1 cellular context compared by ENCODE assay signal in the genomic region with DNA sequence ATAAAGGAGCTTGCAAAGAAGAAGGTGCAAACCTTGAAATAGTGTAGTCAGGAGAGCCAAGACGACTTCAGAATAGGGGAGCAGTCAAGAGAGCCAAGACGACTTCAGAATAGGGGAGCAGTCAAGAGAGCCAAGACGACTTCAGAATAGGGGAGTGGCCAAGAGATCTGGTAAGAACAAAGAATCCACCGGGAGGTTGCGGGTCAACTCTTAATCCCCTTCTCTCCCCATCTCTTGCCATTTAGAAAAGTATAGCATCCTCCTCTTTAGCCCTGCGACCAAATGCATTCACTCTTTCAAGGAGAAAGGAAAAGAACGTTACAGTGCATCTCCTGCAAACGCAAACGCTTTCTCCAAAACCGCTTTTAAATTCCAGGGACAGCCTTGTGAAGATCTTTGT.
TF ChIP-seq lines count a peak whose summit lies in the region.

No MANE protein-coding gene starts in this region.

TF ChIP-seq in WTC11, 78 proteins besides CTCF, POLR2A, EP300 and RAD21 (continued from another document):
- TF ChIP-seq, protein P1, sequence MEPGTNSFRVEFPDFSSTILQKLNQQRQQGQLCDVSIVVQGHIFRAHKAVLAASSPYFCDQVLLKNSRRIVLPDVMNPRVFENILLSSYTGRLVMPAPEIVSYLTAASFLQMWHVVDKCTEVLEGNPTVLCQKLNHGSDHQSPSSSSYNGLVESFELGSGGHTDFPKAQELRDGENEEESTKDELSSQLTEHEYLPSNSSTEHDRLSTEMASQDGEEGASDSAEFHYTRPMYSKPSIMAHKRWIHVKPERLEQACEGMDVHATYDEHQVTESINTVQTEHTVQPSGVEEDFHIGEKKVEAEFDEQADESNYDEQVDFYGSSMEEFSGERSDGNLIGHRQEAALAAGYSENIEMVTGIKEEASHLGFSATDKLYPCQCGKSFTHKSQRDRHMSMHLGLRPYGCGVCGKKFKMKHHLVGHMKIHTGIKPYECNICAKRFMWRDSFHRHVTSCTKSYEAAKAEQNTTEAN (CRISPR knock-in tag; IDR thresholded peaks at IDR 0.05): no peak
- TF ChIP-seq SOX15 (CRISPR knock-in tag; IDR thresholded peaks at IDR 0.05): no peak
- no peak for TF ChIP-seq OVOL2 (CRISPR knock-in tag; IDR thresholded peaks at IDR 0.05; ENCODE audit: borderline replicate concordance)
- TF ChIP-seq IRF2 (CRISPR knock-in tag; IDR thresholded peaks at IDR 0.05; ENCODE audit: borderline replicate concordance, low read depth): no peak
- no peak for TF ChIP-seq ZNF121 (CRISPR knock-in tag; IDR thresholded peaks at IDR 0.05)
- no peak for TF ChIP-seq RELA (CRISPR knock-in tag; IDR thresholded peaks at IDR 0.05; ENCODE audit: borderline replicate concordance)
- TF ChIP-seq USF2 (CRISPR knock-in tag; IDR thresholded peaks at IDR 0.05): no peak
- no peak; the same call in 1 of the 2 replicates for TF ChIP-seq CREM (CRISPR knock-in tag; IDR thresholded peaks at IDR 0.05)
- TF ChIP-seq KAT7 (CRISPR knock-in tag; IDR thresholded peaks at IDR 0.05; ENCODE audit: borderline replicate concordance): no peak
- TF ChIP-seq ZNF396 (CRISPR knock-in tag; IDR thresholded peaks at IDR 0.05; ENCODE audit: borderline replicate concordance): no peak
- TF ChIP-seq ETV6 (CRISPR knock-in tag; IDR thresholded peaks at IDR 0.05): no peak
- no peak for TF ChIP-seq STAT6 (CRISPR knock-in tag; conservative IDR thresholded peaks at IDR 0.05; ENCODE audit: low read depth)
- no peak for TF ChIP-seq RORB (CRISPR knock-in tag; IDR thresholded peaks at IDR 0.05)
